In the genomic region with DNA sequence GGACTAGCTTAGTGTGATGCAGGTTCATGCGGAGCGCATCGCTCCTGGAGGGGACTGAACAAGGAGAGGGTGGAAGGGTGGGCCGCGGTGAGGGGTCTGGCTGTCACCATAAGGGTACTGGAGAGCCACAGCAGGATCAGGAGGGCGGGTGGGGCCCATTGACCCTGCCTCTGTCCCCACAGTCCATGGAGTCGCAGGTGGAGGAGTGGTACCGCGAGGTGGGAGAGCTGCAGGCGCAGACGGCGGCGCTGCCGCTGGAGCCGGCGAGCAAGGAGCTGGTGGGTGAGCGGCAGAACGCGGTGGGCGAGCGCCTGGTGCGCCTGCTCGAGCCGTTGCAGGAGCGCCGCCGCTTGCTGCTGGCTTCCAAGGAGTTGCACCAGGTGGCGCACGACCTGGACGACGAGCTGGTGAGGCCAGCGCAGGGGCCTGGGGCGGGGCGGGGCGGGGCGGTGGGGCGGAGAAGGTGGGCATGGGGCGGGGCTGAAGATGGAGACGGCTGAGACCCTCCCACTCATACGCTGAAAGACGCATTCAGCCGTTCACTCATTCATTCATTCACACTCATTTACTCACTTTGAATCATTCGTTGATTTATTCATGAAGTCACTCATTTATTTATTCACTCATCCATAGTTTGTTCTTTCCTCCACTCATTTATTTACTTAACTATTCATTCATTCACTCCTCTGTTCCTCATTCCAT, we compare ENCODE assay signal across 8 cellular contexts. TPM values are rescaled to one million over a fixed set of nuclear protein-coding genes. Genes with fewer than 3 reads are reported as not detected.
DNase-seq lines count a peak whose midpoint lies in the region; TF ChIP-seq lines count a peak whose summit lies in the region.

No MANE protein-coding gene starts in this region.

- no peaks in the 10 kb centered on the region for H3K9me3 ChIP-seq in prostate gland

- peak; percentile 79 for DNase-seq in NCI-H146 (lab: John Stamatoyannopoulos, UW)
- no peak for DNase-seq in NCI-H146 treated with DMSO at 0.1 percent for 48 hours (lab: John Stamatoyannopoulos, UW; ENCODE audit: unreplicated experiment)
- peak; percentile 31 for DNase-seq in NOMO-1 treated with DMSO at 0.1 percent for 48 hours (lab: John Stamatoyannopoulos, UW; ENCODE audit: unreplicated experiment)
- peak; percentile 77 for DNase-seq in activated T-cell treated with anti-CD3 and anti-CD28 coated beads, Interleukin-2, amount 50 U/mL, for 1 hour
- DNase-seq in fibroblast of pulmonary artery (ENCODE audit: low read depth) = peak; percentile 53
- peak; percentile 42 for DNase-seq in prostate gland (ENCODE audit: low spot score)
- no peak for DNase-seq in NK-92 (lab: John Stamatoyannopoulos, UW; ENCODE audit: unreplicated experiment)
- DNase-seq in 8988T = no peak

- H3K4me1 ChIP-seq in prostate gland (replicated peaks) = no peaks in the 10 kb centered on the region

- intact Hi-C loops in prostate gland (cut with DNase I) = loop anchor here (5.0 kb wide), 1 partner anchor 83 kb away; no protein-coding TSS in a partner anchor

- H3K27me3 ChIP-seq in prostate gland (replicated peaks; ENCODE audit: insufficient read depth) = no peaks in the 10 kb centered on the region

- TF ChIP-seq POLR2A in prostate gland (IDR thresholded peaks at IDR 0.05) = no peak

- TF ChIP-seq CTCF in fibroblast of pulmonary artery (IDR thresholded peaks at IDR 0.05; ENCODE audit: low read length, missing control alignments) (peak; percentile 26), prostate gland (IDR thresholded peaks at IDR 0.05) (peak in 3 of 4 experiments; percentile 40 to 54 (median 53))

- H3K4me3 ChIP-seq in fibroblast of pulmonary artery (replicated peaks; ENCODE audit: low read depth, low read length) (no peak overlapping the region), prostate gland (peak overlapping the region in 1 of 2 donors; percentile 8)

- no peak overlapping the region for H3K27ac ChIP-seq in prostate gland

- WGBS in prostate gland = 6% methylated on average over 39 of the region's 43 CpGs

- H3K36me3 ChIP-seq in prostate gland = no peaks in the 10 kb centered on the region

RNA-seq across cellular contexts. Expression of a gene that starts 27.5 kb away (rescaled TPM):
- 10 to 100 TPM; 54.6 to 91.6 TPM for total RNA-seq in prostate gland

RNA-seq across cellular contexts. Expression of a gene that starts 52.0 kb away (rescaled TPM):
- 100 to 1,000 TPM; 160 to 500 TPM for total RNA-seq in prostate gland

Comparison
In these comparisons a context has a peak if more than half of its experiments do, and no peak if none do; other contexts are left out.
1. DNase-seq: peak in NCI-H146 (single experiment), NOMO-1 treated with DMSO at 0.1 percent for 48 hours (single experiment), activated T-cell treated with anti-CD3 and anti-CD28 coated beads, Interleukin-2, amount 50 U/mL, for 1 hour (single experiment), fibroblast of pulmonary artery (single experiment) and prostate gland (single experiment); none in NCI-H146 treated with DMSO at 0.1 percent for 48 hours (single experiment), NK-92 (single experiment) and 8988T (single experiment).